24 cellular contexts compared by ENCODE assay signal in genomic region chr2:219477815-219478214, GRCh38. TPM values are rescaled to one million over a fixed set of nuclear protein-coding genes. Genes with fewer than 3 reads are reported as not detected.
A peak's percentile ranks its signal among the peaks of the same experiment; 100 is the strongest.
DNase-seq lines count a peak whose midpoint lies in the region; ATAC-seq and TF ChIP-seq lines count a peak whose summit lies in the region.
"Had no signal": no experiment of that assay in that cellular context is flagged by ENCODE, and none has a peak within 500 bp of the region (broad histone marks: within the 10 kb centered on the region; RNA-seq: fewer than 3 reads in every experiment).

No MANE protein-coding gene starts in this region.

- H3K4me1 ChIP-seq in heart right ventricle (peaks cover 0 to 37% (median 6%) of the 10 kb centered on the region in 9 donors), muscle layer of colon (ENCODE audit: insufficient read depth, low read length) (peaks cover 14% of the 10 kb centered on the region), transverse colon (peaks cover 0 to 8% (median 4%) of the 10 kb centered on the region in 4 donors)

- in situ Hi-C loops in transverse colon (cut with MboI; ENCODE audit: low pct_ligation_motif_present in 1 of 4, low pct_unique_long_range_greater_than_20kb in 1 of 4, low sequenced_read_pairs in 3 of 4), result loop anchor here in 3 of 4 donors (10.0 kb wide), 1 partner anchor 47 kb away; no protein-coding TSS in a partner anchor

- H3K9me3 ChIP-seq in heart right ventricle (no peaks in the 10 kb centered on the region), muscle layer of colon (ENCODE audit: low read length) (no peaks in the 10 kb centered on the region), transverse colon (no peaks in the 10 kb centered on the region)
- H3K9me3 ChIP-seq: A549, BE2C had no signal

- H3K9ac ChIP-seq in muscle layer of colon (ENCODE audit: low read length), result no peak overlapping the region

- H3K4me3 ChIP-seq in coronary artery (no peak overlapping the region), heart right ventricle (no peak overlapping the region), muscle layer of colon (ENCODE audit: low read depth in 1 of 2, low read length in 2 of 2) (no peak overlapping the region), transverse colon (no peak overlapping the region)
- H3K4me3 ChIP-seq: A549 had no signal

- H3K36me3 ChIP-seq in heart right ventricle (peaks cover 0 to 54% (median 0%) of the 10 kb centered on the region in 9 donors), muscle layer of colon (ENCODE audit: insufficient read depth, low read length) (peaks cover 58% of the 10 kb centered on the region), transverse colon (no peaks in the 10 kb centered on the region)

- ATAC-seq in heart right ventricle, result peak; percentile 36 to 83 (median 72)
- ATAC-seq: A549 had no signal

- no peak for TF ChIP-seq POLR2A in transverse colon (IDR thresholded peaks at IDR 0.05)

- DNase-seq in coronary artery (ENCODE audit: low spot score) (no peak), heart right ventricle (peak; percentile 69 to 76), transverse colon (no peak), AG08395 (ENCODE audit: low spot score) (no peak), germinal center (ENCODE audit: low spot score) (no peak), OCI-M2 (lab: John Stamatoyannopoulos, UW; ENCODE audit: unreplicated experiment) (no peak)
- DNase-seq: BE2C; CD4-positive, CD25-positive, alpha-beta regulatory T cell; COR-L47; DMS79; H9; HFFc6; Kasumi-1; NCI-H1694 treated with DMSO at 0.1 percent for 48 hours; NCI-H2081 treated with DMSO at 0.1 percent for 48 hours; NCI-H2171 treated with DMSO at 0.1 percent for 48 hours; NCI-H446; NCI-H526; PC-3; SIG-M5 had no signal

- TF ChIP-seq CTCF in coronary artery (IDR thresholded peaks at IDR 0.05) (no peak), heart right ventricle (IDR thresholded peaks at IDR 0.05) (no peak), transverse colon (IDR thresholded peaks at IDR 0.05) (no peak)

- H3K27me3 ChIP-seq in heart right ventricle (peaks cover 0 to 14% (median 7%) of the 10 kb centered on the region in 7 donors), muscle layer of colon (ENCODE audit: control insufficient read depth in 1 of 2, insufficient read depth in 2 of 2, low read length in 2 of 2) (peaks cover 0 to 1% of the 10 kb centered on the region in 2 donors), transverse colon (peaks cover 13% of the 10 kb centered on the region)
- H3K27me3 ChIP-seq: BE2C had no signal

- TF ChIP-seq EP300 in transverse colon (IDR thresholded peaks at IDR 0.05; ENCODE audit: low read depth), result no peak

- intact Hi-C loops in heart right ventricle (cut with DNase I) (loop anchor here in 9 of 10 donors (2.0 to 5.0 kb wide), 4 partner anchors 44 to 54 kb away; no protein-coding TSS in a partner anchor), transverse colon (cut with DNase I; ENCODE audit: low total_unique reads) (loop anchor here (5.0 kb wide), 1 partner anchor 54 kb away; no protein-coding TSS in a partner anchor)

- 47% methylated on average over 15 of the region's 15 CpGs for WGBS in heart right ventricle, 2 donors
- WGBS in transverse colon (ENCODE audit: low coverage in 1 of 2), 2 donors, result 91% methylated on average over 15 of the region's 15 CpGs; no CpG with 5 or more reads in 1 of the 2 donors

- peak overlapping the region; percentile 42 to 60 for H3K27ac ChIP-seq in coronary artery
- H3K27ac ChIP-seq in heart right ventricle, result peak overlapping the region in 6 of 10 donors; percentile 22 to 61 (median 46)
- H3K27ac ChIP-seq in muscle layer of colon (ENCODE audit: low read depth, low read length), result peak overlapping the region; percentile 45
- peak overlapping the region in 3 of 4 donors; percentile 10 to 68 (median 36) for H3K27ac ChIP-seq in transverse colon
- H3K27ac ChIP-seq: A549 had no signal

RNA-seq across cellular contexts. Expression of gene GMPPA, which starts 20.9 kb away (rescaled TPM):
- total RNA-seq in heart right ventricle, result 10 to 100 TPM; 15.8 to 29.4 (median 21.0) TPM
- polyA plus RNA-seq in heart right ventricle, result 10 to 100 TPM; 28.2 to 48.6 TPM
- total RNA-seq in transverse colon, result 10 to 100 TPM; 25.1 to 41.1 (median 36.4) TPM

RNA-seq across cellular contexts. Expression of gene ASIC4, which starts 36.5 kb away (rescaled TPM):
- total RNA-seq in heart right ventricle, result under 1 TPM in 5 of 10 donors, not detected in 5; 0.15 to 0.43 (median 0.20) TPM
- not detected for polyA plus RNA-seq in heart right ventricle
- not detected for total RNA-seq in transverse colon
- total RNA-seq: MCF 10A, RPMI7951 had no signal
- polyA plus RNA-seq: CD4-positive, CD25-positive, alpha-beta regulatory T cell had no signal

RNA-seq across cellular contexts. Expression of gene SPEG, which starts 43.2 kb away (rescaled TPM):
- total RNA-seq in heart right ventricle (100 to 1,000 TPM in 9 of 10 donors, 10 to 100 TPM in 1; 97.2 to 151 (median 120) TPM), transverse colon (10 to 100 TPM; 26.5 to 95.8 (median 48.5) TPM)
- polyA plus RNA-seq in heart right ventricle, result 100 to 1,000 TPM in 1 of 2 donors, 10 to 100 TPM in 1; 62.9 to 130 TPM

RNA-seq across cellular contexts. Expression of gene DES, which starts 59.6 kb away (rescaled TPM):
- total RNA-seq in heart right ventricle (over 10,000 TPM; 12,560 to 18,019 (median 15,816) TPM), transverse colon (over 10,000 TPM in 1 of 4 donors, 1,000 to 10,000 TPM in 2, 100 to 1,000 TPM in 1; 1,000 to 12,373 (median 1,519) TPM)
- polyA plus RNA-seq in heart right ventricle, result over 10,000 TPM; 13,697 to 18,010 TPM
- total RNA-seq: CD4-positive, CD25-positive, alpha-beta regulatory T cell; MCF 10A; PC-3 had no signal
- polyA plus RNA-seq: CD4-positive, CD25-positive, alpha-beta regulatory T cell had no signal

Comparison
In these comparisons a context has a peak if more than half of its experiments do, and no peak if none do; other contexts are left out.
1. DNase-seq: peak in heart right ventricle (2 of 2); none in coronary artery (single experiment), transverse colon (single experiment), AG08395 (single experiment), germinal center (single experiment) and OCI-M2 (single experiment).
2. Peak in every context shown above with its lines, with median percentiles within 50 percentile points of each other: H3K27ac ChIP-seq.